1 cellular context compared by ENCODE assay signal in genomic region chr11:66564538-66564937, GRCh38.
TF ChIP-seq lines count a peak whose summit lies in the region.

No MANE protein-coding gene starts in this region.

TF ChIP-seq in H1, 55 proteins besides CTCF, POLR2A, EP300 and RAD21:
- no peak for TF ChIP-seq FOSL1 (IDR thresholded peaks at IDR 0.05; ENCODE audit: insufficient read depth, low read depth, low read length)
- no peak for TF ChIP-seq JUND (IDR thresholded peaks at IDR 0.05; ENCODE audit: low read length)
- TF ChIP-seq JUN (IDR thresholded peaks at IDR 0.05; ENCODE audit: low read depth, low read length) = no peak
- TF ChIP-seq ATF3 (IDR thresholded peaks at IDR 0.05; ENCODE audit: insufficient read depth, low read depth, low read length) = no peak
- TF ChIP-seq POU5F1 (IDR thresholded peaks at IDR 0.05; ENCODE audit: low read depth, low read length) = no peak
- 0 out of 2 replicates have a peak, but pooled peaks have one; percentile 14 for TF ChIP-seq E2F6 (IDR thresholded peaks at IDR 0.05)
- TF ChIP-seq POLR2AphosphoS5 (IDR thresholded peaks at IDR 0.05; ENCODE audit: low read depth, low read length) = peak; percentile 23; the same call in 1 of the 2 replicates
- TF ChIP-seq CTBP2 (IDR thresholded peaks at IDR 0.05; ENCODE audit: borderline replicate concordance, insufficient read depth, insufficient read length, low read length) = no peak
TF ChIP-seq in H1: peak in this region for 2.
